ENCODE assay signal across 1 cellular context in genomic region chr2:109069430-109070194, GRCh38.
TF ChIP-seq lines count a peak whose summit lies in the region.

No MANE protein-coding gene starts in this region.

TF ChIP-seq in HepG2, 621 proteins besides CTCF, POLR2A, EP300 and RAD21 (continued from another document and continues in another):
- TF ChIP-seq E2F1 (CRISPR knock-in tag; IDR thresholded peaks at IDR 0.05) (no peak), FOXA3 (CRISPR knock-in tag; IDR thresholded peaks at IDR 0.05) (no peak), ZNF687 (CRISPR knock-in tag; IDR thresholded peaks at IDR 0.05) (no peak; the same call in 1 of the 2 replicates), ZSCAN29 (CRISPR knock-in tag; conservative IDR thresholded peaks at IDR 0.05) (0 out of 2 replicates have a peak, but pooled peaks have one; percentile 51), RFX1 (IDR thresholded peaks at IDR 0.05) (no peak), ZNF619 (CRISPR knock-in tag; IDR thresholded peaks at IDR 0.05) (no peak), PHF21A (CRISPR knock-in tag; IDR thresholded peaks at IDR 0.05) (peak; percentile 79), GTF3A (CRISPR knock-in tag; conservative IDR thresholded peaks at IDR 0.05) (no peak), THAP11 (CRISPR knock-in tag; IDR thresholded peaks at IDR 0.05) (no peak), ZNF546 (CRISPR knock-in tag; conservative IDR thresholded peaks at IDR 0.05) (no peak), ZNF557 (CRISPR knock-in tag; IDR thresholded peaks at IDR 0.05) (no peak), HNRNPK (IDR thresholded peaks at IDR 0.05; ENCODE audit: low read depth, low read length, poor library complexity, severe bottlenecking) (no peak), ZBTB14 (CRISPR knock-in tag; IDR thresholded peaks at IDR 0.05) (no peak), DPF2 (CRISPR knock-in tag; IDR thresholded peaks at IDR 0.05; ENCODE audit: borderline replicate concordance, low read depth) (no peak), HOXA3 (CRISPR knock-in tag; IDR thresholded peaks at IDR 0.05) (no peak; the same call in 1 of the 2 replicates), SNRNP70 (IDR thresholded peaks at IDR 0.05; ENCODE audit: low read depth, low read length) (no peak), ATM (IDR thresholded peaks at IDR 0.05; ENCODE audit: borderline replicate concordance) (no peak), EHMT2 (IDR thresholded peaks at IDR 0.05; ENCODE audit: borderline replicate concordance, low read depth, low read length) (no peak; the same call in 1 of the 2 replicates), ZNF343 (CRISPR knock-in tag; IDR thresholded peaks at IDR 0.05) (no peak), KDM2A (CRISPR knock-in tag; IDR thresholded peaks at IDR 0.05; ENCODE audit: borderline replicate concordance, low read depth) (no peak), NONO (IDR thresholded peaks at IDR 0.05) (no peak), NONO (CRISPR knock-in tag; conservative IDR thresholded peaks at IDR 0.05) (no peak), ZNF556 (CRISPR knock-in tag; IDR thresholded peaks at IDR 0.05; ENCODE audit: borderline replicate concordance) (0 out of 2 replicates have a peak, but pooled peaks have one; percentile 31), GLMP (CRISPR knock-in tag; IDR thresholded peaks at IDR 0.05; ENCODE audit: borderline replicate concordance) (no peak), ZFP36 (IDR thresholded peaks at IDR 0.05; ENCODE audit: borderline replicate concordance, low read depth, low read length, partially characterized antibody) (no peak), MYPOP (CRISPR knock-in tag; IDR thresholded peaks at IDR 0.05) (no peak), ZNF3 (CRISPR knock-in tag; IDR thresholded peaks at IDR 0.05) (no peak), CBX2 (IDR thresholded peaks at IDR 0.05; ENCODE audit: low read depth, low read length) (no peak), CBX2 (CRISPR knock-in tag; IDR thresholded peaks at IDR 0.05; ENCODE audit: low read depth) (no peak), NFKBIZ (CRISPR knock-in tag; IDR thresholded peaks at IDR 0.05) (no peak), HNRNPUL1 (IDR thresholded peaks at IDR 0.05; ENCODE audit: low read depth, low read length) (no peak), ATF1 (CRISPR knock-in tag; IDR thresholded peaks at IDR 0.05) (no peak), ZFY (CRISPR knock-in tag; IDR thresholded peaks at IDR 0.05) (0 out of 2 replicates have a peak, but pooled peaks have one; percentile 19), ZBTB37 (CRISPR knock-in tag; IDR thresholded peaks at IDR 0.05) (peak; percentile 75; the same call in 1 of the 2 replicates), MTERF4 (CRISPR knock-in tag; IDR thresholded peaks at IDR 0.05) (no peak), PBX3 (CRISPR knock-in tag; IDR thresholded peaks at IDR 0.05; ENCODE audit: borderline replicate concordance) (no peak), DMAP1 (CRISPR knock-in tag; IDR thresholded peaks at IDR 0.05) (no peak), RFX3 (CRISPR knock-in tag; IDR thresholded peaks at IDR 0.05) (no peak), PHB2 (IDR thresholded peaks at IDR 0.05; ENCODE audit: partially characterized antibody) (no peak), NR1H2 (CRISPR knock-in tag; IDR thresholded peaks at IDR 0.05; ENCODE audit: borderline replicate concordance, low read depth) (no peak), ZNF768 (CRISPR knock-in tag; IDR thresholded peaks at IDR 0.05) (no peak), ZNF737 (CRISPR knock-in tag; IDR thresholded peaks at IDR 0.05; ENCODE audit: borderline replicate concordance) (no peak), SNAI1 (CRISPR knock-in tag; IDR thresholded peaks at IDR 0.05; ENCODE audit: borderline replicate concordance) (no peak), NR0B2 (CRISPR knock-in tag; IDR thresholded peaks at IDR 0.05) (no peak)
- TF ChIP-seq, protein P1, sequence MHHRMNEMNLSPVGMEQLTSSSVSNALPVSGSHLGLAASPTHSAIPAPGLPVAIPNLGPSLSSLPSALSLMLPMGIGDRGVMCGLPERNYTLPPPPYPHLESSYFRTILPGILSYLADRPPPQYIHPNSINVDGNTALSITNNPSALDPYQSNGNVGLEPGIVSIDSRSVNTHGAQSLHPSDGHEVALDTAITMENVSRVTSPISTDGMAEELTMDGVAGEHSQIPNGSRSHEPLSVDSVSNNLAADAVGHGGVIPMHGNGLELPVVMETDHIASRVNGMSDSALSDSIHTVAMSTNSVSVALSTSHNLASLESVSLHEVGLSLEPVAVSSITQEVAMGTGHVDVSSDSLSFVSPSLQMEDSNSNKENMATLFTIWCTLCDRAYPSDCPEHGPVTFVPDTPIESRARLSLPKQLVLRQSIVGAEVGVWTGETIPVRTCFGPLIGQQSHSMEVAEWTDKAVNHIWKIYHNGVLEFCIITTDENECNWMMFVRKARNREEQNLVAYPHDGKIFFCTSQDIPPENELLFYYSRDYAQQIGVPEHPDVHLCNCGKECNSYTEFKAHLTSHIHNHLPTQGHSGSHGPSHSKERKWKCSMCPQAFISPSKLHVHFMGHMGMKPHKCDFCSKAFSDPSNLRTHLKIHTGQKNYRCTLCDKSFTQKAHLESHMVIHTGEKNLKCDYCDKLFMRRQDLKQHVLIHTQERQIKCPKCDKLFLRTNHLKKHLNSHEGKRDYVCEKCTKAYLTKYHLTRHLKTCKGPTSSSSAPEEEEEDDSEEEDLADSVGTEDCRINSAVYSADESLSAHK (CRISPR knock-in tag; IDR thresholded peaks at IDR 0.05; ENCODE audit: borderline replicate concordance): no peak
- TF ChIP-seq, protein P2, sequence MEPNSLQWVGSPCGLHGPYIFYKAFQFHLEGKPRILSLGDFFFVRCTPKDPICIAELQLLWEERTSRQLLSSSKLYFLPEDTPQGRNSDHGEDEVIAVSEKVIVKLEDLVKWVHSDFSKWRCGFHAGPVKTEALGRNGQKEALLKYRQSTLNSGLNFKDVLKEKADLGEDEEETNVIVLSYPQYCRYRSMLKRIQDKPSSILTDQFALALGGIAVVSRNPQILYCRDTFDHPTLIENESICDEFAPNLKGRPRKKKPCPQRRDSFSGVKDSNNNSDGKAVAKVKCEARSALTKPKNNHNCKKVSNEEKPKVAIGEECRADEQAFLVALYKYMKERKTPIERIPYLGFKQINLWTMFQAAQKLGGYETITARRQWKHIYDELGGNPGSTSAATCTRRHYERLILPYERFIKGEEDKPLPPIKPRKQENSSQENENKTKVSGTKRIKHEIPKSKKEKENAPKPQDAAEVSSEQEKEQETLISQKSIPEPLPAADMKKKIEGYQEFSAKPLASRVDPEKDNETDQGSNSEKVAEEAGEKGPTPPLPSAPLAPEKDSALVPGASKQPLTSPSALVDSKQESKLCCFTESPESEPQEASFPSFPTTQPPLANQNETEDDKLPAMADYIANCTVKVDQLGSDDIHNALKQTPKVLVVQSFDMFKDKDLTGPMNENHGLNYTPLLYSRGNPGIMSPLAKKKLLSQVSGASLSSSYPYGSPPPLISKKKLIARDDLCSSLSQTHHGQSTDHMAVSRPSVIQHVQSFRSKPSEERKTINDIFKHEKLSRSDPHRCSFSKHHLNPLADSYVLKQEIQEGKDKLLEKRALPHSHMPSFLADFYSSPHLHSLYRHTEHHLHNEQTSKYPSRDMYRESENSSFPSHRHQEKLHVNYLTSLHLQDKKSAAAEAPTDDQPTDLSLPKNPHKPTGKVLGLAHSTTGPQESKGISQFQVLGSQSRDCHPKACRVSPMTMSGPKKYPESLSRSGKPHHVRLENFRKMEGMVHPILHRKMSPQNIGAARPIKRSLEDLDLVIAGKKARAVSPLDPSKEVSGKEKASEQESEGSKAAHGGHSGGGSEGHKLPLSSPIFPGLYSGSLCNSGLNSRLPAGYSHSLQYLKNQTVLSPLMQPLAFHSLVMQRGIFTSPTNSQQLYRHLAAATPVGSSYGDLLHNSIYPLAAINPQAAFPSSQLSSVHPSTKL (CRISPR knock-in tag; IDR thresholded peaks at IDR 0.05): peak; percentile 62
